ENCODE assay signal across 18 cellular contexts in the genomic region with DNA sequence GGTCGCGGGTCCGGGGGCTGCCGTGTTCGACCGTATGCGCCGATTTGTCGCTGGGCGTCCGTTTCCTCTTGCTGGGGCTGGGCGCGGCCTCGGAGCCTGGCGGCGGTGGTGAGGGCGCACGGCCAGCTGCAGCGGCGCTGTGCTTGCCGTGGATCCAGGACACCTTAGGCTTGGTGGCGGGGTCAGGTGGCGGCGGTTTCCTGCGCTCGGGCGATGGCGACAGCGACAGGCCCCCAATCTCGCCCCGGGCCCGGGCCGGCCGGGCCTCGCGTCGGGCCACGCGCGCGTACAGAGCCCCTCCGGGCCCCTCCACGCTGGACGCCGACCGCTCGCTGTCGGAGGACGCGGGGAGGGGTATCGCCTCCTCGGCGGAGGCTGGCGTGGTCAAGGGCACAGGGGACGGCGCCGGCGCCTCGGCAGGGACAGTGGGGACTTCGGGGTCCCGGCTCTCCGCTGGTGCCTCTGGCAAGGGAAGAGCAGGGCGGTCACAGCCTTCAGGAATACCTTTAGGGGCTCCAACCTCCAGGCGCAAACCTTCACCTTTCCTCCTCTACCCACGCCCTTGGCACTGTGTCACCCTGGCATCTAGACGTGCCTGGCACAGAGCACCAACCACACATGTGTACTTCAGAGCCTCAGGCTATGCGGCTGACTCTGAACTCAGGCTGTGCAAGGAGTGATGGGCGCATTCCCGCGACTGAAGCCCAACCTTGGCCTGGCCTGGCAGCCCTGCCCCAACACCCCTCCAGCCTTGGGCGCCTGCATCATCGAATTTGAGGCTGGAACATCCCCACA. TPM values are rescaled to one million over a fixed set of nuclear protein-coding genes. Genes with fewer than 3 reads are reported as not detected.
DNase-seq lines count a peak whose midpoint lies in the region; ATAC-seq and TF ChIP-seq lines count a peak whose summit lies in the region.
"Had no signal": no experiment of that assay in that cellular context is flagged by ENCODE, and none has a peak within 500 bp of the region (broad histone marks: within the 10 kb centered on the region; RNA-seq: fewer than 3 reads in every experiment).

No MANE protein-coding gene starts in this region.

- peaks cover 17% of the 10 kb centered on the region for H3K4me1 Mint-ChIP-seq in CD4-positive, alpha-beta T cell (ENCODE audit: low read depth)
- H3K4me1 Mint-ChIP-seq in naive thymus-derived CD4-positive, alpha-beta T cell, result peaks cover 6 to 26% (median 17%) of the 10 kb centered on the region in 7 donors

- no peaks in the 10 kb centered on the region for H3K9me3 ChIP-seq in CD4-positive, alpha-beta T cell (ENCODE audit: control insufficient read depth, low read length)
- no peaks in the 10 kb centered on the region for H3K9me3 ChIP-seq in naive thymus-derived CD4-positive, alpha-beta T cell (ENCODE audit: control insufficient read depth in 2 of 3, low read length in 3 of 3)
- no peaks in the 10 kb centered on the region for H3K9me3 ChIP-seq in adrenal gland (replicated peaks in 1 of 3)
- H3K9me3 ChIP-seq: body of pancreas, upper lobe of right lung had no signal

- H3K4me3 ChIP-seq in H7 (ENCODE audit: insufficient read depth, low read depth, low read length) (no peak overlapping the region), adrenal gland (peak overlapping the region in 1 of 4 donors; percentile 32)
- no peak overlapping the region for H3K4me3 ChIP-seq in naive thymus-derived CD4-positive, alpha-beta T cell (ENCODE audit: low read length)
- H3K4me3 ChIP-seq: BLaER1 treated with 17β-estradiol and CSF1 and Interleukin-3, amounts not matched to agents 10 nM and 100 nM; body of pancreas; upper lobe of right lung had no signal

- DNase-seq in CD4-positive, alpha-beta T cell, result no peak
- DNase-seq in H7, result peak; percentile 45
- no peak for DNase-seq in naive thymus-derived CD4-positive, alpha-beta T cell
- no peak for DNase-seq in activated CD4-positive, alpha-beta T cell treated with anti-CD3 and anti-CD28 coated beads, Interleukin-2, amount 50 U/mL, for 4 hours
- DNase-seq in SKM-1 (lab: John Stamatoyannopoulos, UW; ENCODE audit: unreplicated experiment), result no peak
- no peak for DNase-seq in adrenal gland
- no peak for DNase-seq in DMS 273 (lab: John Stamatoyannopoulos, UW; ENCODE audit: unreplicated experiment)
- DNase-seq: activated gamma-delta T cell, body of pancreas, Kasumi-1, left colon, NCI-H1436, NCI-H2227 treated with DMSO at 0.1 percent for 48 hours, upper lobe of right lung had no signal

- no peak for ATAC-seq in CD4-positive, alpha-beta T cell (ENCODE audit: poor library complexity)
- no peak for ATAC-seq in naive thymus-derived CD4-positive, alpha-beta T cell
- ATAC-seq: body of pancreas; left colon; stimulated activated memory B cell treated with anti-CD40 and anti-IgM and Interleukin-4, amounts not matched to agents 10 μg/mL and 1 μg/mL and 100 μg/mL, for 72 hours had no signal

- peak overlapping the region; percentile 48 for H3K4me3 Mint-ChIP-seq in CD4-positive, alpha-beta T cell
- peak overlapping the region in 9 of 10 donors; percentile 14 to 79 (median 51) for H3K4me3 Mint-ChIP-seq in naive thymus-derived CD4-positive, alpha-beta T cell
- H3K4me3 Mint-ChIP-seq: T-helper 1 cell treated with Interleukin-12 subunit alpha and Interleukin-12 subunit beta and Interleukin-4 antibody, amounts not matched to agents 30 μg/mL and 1 μg/mL, for 36 hours had no signal

- CTCF ChIA-PET in CD4-positive, alpha-beta T cell (lab: Charles Lee), result no interaction called here
- CTCF ChIA-PET in naive thymus-derived CD4-positive, alpha-beta T cell (lab: Charles Lee), result no interaction called here

- no peak for TF ChIP-seq POLR2A in adrenal gland (IDR thresholded peaks at IDR 0.05)

- no peak overlapping the region for H3K27ac Mint-ChIP-seq in CD4-positive, alpha-beta T cell
- no peak overlapping the region for H3K27ac Mint-ChIP-seq in naive thymus-derived CD4-positive, alpha-beta T cell
- H3K27ac Mint-ChIP-seq: stimulated activated memory B cell treated with anti-CD40 and anti-IgM and Interleukin-4, amounts not matched to agents 10 μg/mL and 1 μg/mL and 100 μg/mL, for 72 hours; T-helper 1 cell treated with Interleukin-12 subunit alpha and Interleukin-12 subunit beta and Interleukin-4 antibody, amounts not matched to agents 30 μg/mL and 1 μg/mL, for 36 hours had no signal

- intact Hi-C loops in CD4-positive, alpha-beta T cell (cut with DNase I, micrococcal nuclease), result no loop called here
- intact Hi-C loops in naive thymus-derived CD4-positive, alpha-beta T cell (cut with micrococcal nuclease), result no loop called here
- intact Hi-C loops in adrenal gland (cut with DNase I), result loop anchor here in 1 of 2 donors (10.0 kb wide), 1 partner anchor 139 kb away; no protein-coding TSS in a partner anchor

- H3K4me1 ChIP-seq in naive thymus-derived CD4-positive, alpha-beta T cell (ENCODE audit: control insufficient read depth in 2 of 2, insufficient read depth in 2 of 2, low read length in 2 of 2), result peaks cover 17 to 19% of the 10 kb centered on the region in 2 donors
- peaks cover 7 to 32% of the 10 kb centered on the region in 2 donors for H3K4me1 ChIP-seq in adrenal gland (replicated peaks in 1 of 2)

- H3K27me3 Mint-ChIP-seq in CD4-positive, alpha-beta T cell, result peaks cover 21% of the 10 kb centered on the region
- H3K27me3 Mint-ChIP-seq in naive thymus-derived CD4-positive, alpha-beta T cell, result peaks cover 11 to 51% (median 15%) of the 10 kb centered on the region in 5 donors

- H3K36me3 ChIP-seq in H7 (replicated peaks; ENCODE audit: control insufficient read depth, insufficient read depth, low read length) (peaks cover 6% of the 10 kb centered on the region), adrenal gland (replicated peaks in 1 of 2) (no peaks in the 10 kb centered on the region)
- H3K36me3 ChIP-seq in naive thymus-derived CD4-positive, alpha-beta T cell (ENCODE audit: control insufficient read depth in 2 of 3, insufficient read depth in 3 of 3, low read length in 3 of 3), result no peaks in the 10 kb centered on the region
- H3K36me3 ChIP-seq: BLaER1 treated with 17β-estradiol and CSF1 and Interleukin-3, amounts not matched to agents 10 nM and 100 nM had no signal

- WGBS in adrenal gland, 4 donors, result 29 to 75% (median 51%) methylated on average over 6 to 72 of the region's 72 CpGs

- no peak overlapping the region for H3K27ac ChIP-seq in CD4-positive, alpha-beta T cell (ENCODE audit: low read depth, low read length)
- H3K27ac ChIP-seq in cingulate gyrus (ENCODE audit: low read depth, low read length), result peak overlapping the region; percentile 4
- no peak overlapping the region for H3K27ac ChIP-seq in naive thymus-derived CD4-positive, alpha-beta T cell (ENCODE audit: low read depth, low read length)
- H3K27ac ChIP-seq in adrenal gland, result no peak overlapping the region
- H3K27ac ChIP-seq: BLaER1 treated with 17β-estradiol and CSF1 and Interleukin-3, amounts not matched to agents 10 nM and 100 nM; body of pancreas; upper lobe of right lung had no signal

- POLR2A ChIA-PET in CD4-positive, alpha-beta T cell (lab: Charles Lee), result interaction anchor here (1.4 kb wide), 1 partner anchor 37 kb away, joined by 5 read pairs; no protein-coding TSS in a partner anchor
- POLR2A ChIA-PET in naive thymus-derived CD4-positive, alpha-beta T cell (lab: Charles Lee), result no interaction called here

- TF ChIP-seq CTCF in CD4-positive, alpha-beta T cell (IDR thresholded peaks at IDR 0.05), result no peak
- TF ChIP-seq CTCF in adrenal gland (IDR thresholded peaks at IDR 0.05), result no peak

- peaks cover 15% of the 10 kb centered on the region for H3K27me3 ChIP-seq in CD4-positive, alpha-beta T cell (ENCODE audit: control insufficient read depth, insufficient read depth, low read length)
- peaks cover 16% of the 10 kb centered on the region for H3K27me3 ChIP-seq in H7 (ENCODE audit: control insufficient read depth, insufficient read depth, low read length)
- H3K27me3 ChIP-seq in naive thymus-derived CD4-positive, alpha-beta T cell (ENCODE audit: control insufficient read depth in 2 of 2, insufficient read depth in 2 of 2, low read length in 2 of 2), result peaks cover 0 to 12% of the 10 kb centered on the region in 2 donors
- H3K27me3 ChIP-seq in adrenal gland, result peaks cover 18% of the 10 kb centered on the region

- no peaks in the 10 kb centered on the region for H3K9me3 Mint-ChIP-seq in CD4-positive, alpha-beta T cell
- H3K9me3 Mint-ChIP-seq in naive thymus-derived CD4-positive, alpha-beta T cell, result peaks cover 0 to 2% (median 0%) of the 10 kb centered on the region in 11 donors
- H3K9me3 Mint-ChIP-seq: stimulated activated memory B cell treated with anti-CD40 and anti-IgM and Interleukin-4, amounts not matched to agents 10 μg/mL and 1 μg/mL and 100 μg/mL, for 72 hours; T-helper 1 cell treated with Interleukin-12 subunit alpha and Interleukin-12 subunit beta and Interleukin-4 antibody, amounts not matched to agents 30 μg/mL and 1 μg/mL, for 36 hours had no signal

- H3K36me3 Mint-ChIP-seq in CD4-positive, alpha-beta T cell (ENCODE audit: low read depth), result no peaks in the 10 kb centered on the region
- H3K36me3 Mint-ChIP-seq in naive thymus-derived CD4-positive, alpha-beta T cell, result peaks cover 0 to 4% (median 0%) of the 10 kb centered on the region in 5 donors
- H3K36me3 Mint-ChIP-seq: stimulated activated memory B cell treated with anti-CD40 and anti-IgM and Interleukin-4, amounts not matched to agents 10 μg/mL and 1 μg/mL and 100 μg/mL, for 72 hours had no signal

RNA-seq across cellular contexts. Expression of a gene that starts 11.6 kb away (rescaled TPM):
- total RNA-seq in CD4-positive, alpha-beta T cell, result 1 to 10 TPM; 2.5 to 3.1 TPM
- 11.5 and 15.0 TPM in 2 replicates for total RNA-seq in H7 (2014; rRNA removed; shearing (Covaris generic))
- total RNA-seq in naive thymus-derived CD4-positive, alpha-beta T cell, result 1 to 10 TPM in 4 of 5 experiments, under 1 TPM in 1; 0.70 to 2.6 (median 2.2) TPM
- under 1 TPM; 0.21 to 0.35 TPM for polyA plus RNA-seq in naive thymus-derived CD4-positive, alpha-beta T cell
- 10 to 100 TPM in 5 of 8 donors, 1 to 10 TPM in 3; 6.3 to 45.3 (median 15.7) TPM for total RNA-seq in adrenal gland
- polyA plus RNA-seq in adrenal gland, result 1 to 10 TPM in 2 of 3 donors, under 1 TPM in 1; 0.92 to 6.2 (median 3.7) TPM

RNA-seq across cellular contexts. Expression of a gene that starts 32.1 kb away (rescaled TPM):
- total RNA-seq in CD4-positive, alpha-beta T cell, result 1 to 10 TPM; 1.7 to 2.3 TPM
- total RNA-seq in H7 (2014; rRNA removed; shearing (Covaris generic)), result 67.5 and 69.6 TPM in 2 replicates
- 10 to 100 TPM in 3 of 5 experiments, 1 to 10 TPM in 2; 6.1 to 18.2 (median 12.9) TPM for total RNA-seq in naive thymus-derived CD4-positive, alpha-beta T cell
- polyA plus RNA-seq in naive thymus-derived CD4-positive, alpha-beta T cell, result 10 to 100 TPM in 1 of 2 donors, 1 to 10 TPM in 1; 5.3 to 14.0 TPM
- total RNA-seq in adrenal gland, result 10 to 100 TPM in 4 of 8 donors, 1 to 10 TPM in 4; 5.7 to 28.9 (median 10.2) TPM
- polyA plus RNA-seq in adrenal gland, result 1 to 10 TPM; 4.4 to 7.5 (median 4.9) TPM
